ENCODE assay signal across 17 cellular contexts in genomic region chr12:13734753-13735152, GRCh38.
DNase-seq lines count a peak whose midpoint lies in the region; ATAC-seq and TF ChIP-seq lines count a peak whose summit lies in the region.
"Had no signal": no experiment of that assay in that cellular context is flagged by ENCODE, and none has a peak within 500 bp of the region (broad histone marks: within the 10 kb centered on the region; RNA-seq: fewer than 3 reads in every experiment).

No MANE protein-coding gene starts in this region.

- intact Hi-C loops in left colon (cut with DNase I, micrococcal nuclease): no loop called here
- intact Hi-C loops in colonic mucosa (cut with DNase I): no loop called here

- no peaks in the 10 kb centered on the region for H3K27me3 ChIP-seq in colonic mucosa
- H3K27me3 ChIP-seq: BLaER1 had no signal

- TF ChIP-seq CTCF in colonic mucosa (IDR thresholded peaks at IDR 0.05): no peak

- H3K27ac ChIP-seq in colonic mucosa: no peak overlapping the region
- H3K27ac ChIP-seq: 22Rv1, BLaER1, C4-2B had no signal

- H3K4me1 ChIP-seq in colonic mucosa: no peaks in the 10 kb centered on the region

- H3K4me3 ChIP-seq in colonic mucosa: no peak overlapping the region
- H3K4me3 ChIP-seq: BLaER1, GM23338 had no signal

- no peaks in the 10 kb centered on the region for H3K9me3 ChIP-seq in colonic mucosa
- H3K9me3 ChIP-seq: BLaER1, Caco-2 had no signal

- no peak overlapping the region for H3K9ac ChIP-seq in colonic mucosa (ENCODE audit: low read depth in 2 of 2, low read length in 2 of 2)
- H3K9ac ChIP-seq: BLaER1 had no signal

- DNase-seq in NCI-H82 (lab: John Stamatoyannopoulos, UW) (peak; percentile 11), NCI-H82 treated with DMSO at 0.1 percent for 48 hours (lab: John Stamatoyannopoulos, UW; ENCODE audit: unreplicated experiment) (no peak), astrocyte of the hippocampus (ENCODE audit: low read depth, low spot score) (peak; percentile 29), left colon (no peak), colonic mucosa (no peak)
- DNase-seq: Caco-2; CD4-positive, CD25-positive, alpha-beta regulatory T cell; CD8-positive, alpha-beta T cell; DMS153; DND-41; H9; HFFc6 had no signal

- ATAC-seq in left colon: peak; percentile 77
- ATAC-seq in GM21737 (IDR thresholded peaks at IDR 0.05; ENCODE audit: unreplicated experiment): no peak
- ATAC-seq: CD8-positive, alpha-beta T cell; GM23338 had no signal

- H3K36me3 ChIP-seq in colonic mucosa: no peaks in the 10 kb centered on the region
- H3K36me3 ChIP-seq: BLaER1 had no signal

Comparison
In these comparisons a context has a peak if more than half of its experiments do, and no peak if none do; other contexts are left out.
1. DNase-seq: peak in NCI-H82 (single experiment) and astrocyte of the hippocampus (single experiment); none in NCI-H82 treated with DMSO at 0.1 percent for 48 hours (single experiment), left colon (0 of 2) and colonic mucosa (single experiment).